ENCODE assay signal across 10 cellular contexts in genomic region chr2:74549685-74549971, GRCh38. TPM values are rescaled to one million over a fixed set of nuclear protein-coding genes. Genes with fewer than 3 reads are reported as not detected.
A peak's percentile ranks its signal among the peaks of the same experiment; 100 is the strongest.
DNase-seq lines count a peak whose midpoint lies in the region; ATAC-seq and TF ChIP-seq lines count a peak whose summit lies in the region.
"Had no signal": no experiment of that assay in that cellular context is flagged by ENCODE, and none has a peak within 500 bp of the region (broad histone marks: within the 10 kb centered on the region; RNA-seq: fewer than 3 reads in every experiment).

No MANE protein-coding gene starts in this region.

- H3K27me3 ChIP-seq in iPS-18a (ENCODE audit: control insufficient read depth, insufficient read depth, low read length) = peaks cover 49% of the 10 kb centered on the region

- no peaks in the 10 kb centered on the region for H3K36me3 ChIP-seq in iPS-18a (ENCODE audit: control insufficient read depth, low read depth, low read length)

- intact Hi-C loops in activated CD4-positive, alpha-beta T cell treated with anti-CD3 and anti-CD28 coated beads for 36 hours (cut with DNase I, micrococcal nuclease) = loop anchor here in 1 of 2 experiments (2.0 kb wide), 1 partner anchor 19 kb away; no protein-coding TSS in a partner anchor
- intact Hi-C loops in activated CD8-positive, alpha-beta T cell treated with anti-CD3 and anti-CD28 coated beads for 36 hours (cut with micrococcal nuclease) = no loop called here

- H3K4me3 Mint-ChIP-seq in activated CD4-positive, alpha-beta T cell treated with anti-CD3 and anti-CD28 coated beads for 36 hours = peak overlapping the region; percentile 57
- H3K4me3 Mint-ChIP-seq in activated CD8-positive, alpha-beta T cell treated with anti-CD3 and anti-CD28 coated beads for 36 hours = peak overlapping the region; percentile 66
- H3K4me3 Mint-ChIP-seq in stimulated activated naive CD8-positive, alpha-beta T cell treated with anti-CD3 and anti-CD28 coated beads, Interleukin-15, amount 100 ng/mL, for 72 hours = peak overlapping the region; percentile 74 to 79

- H3K4me1 ChIP-seq in iPS-18a (ENCODE audit: control insufficient read depth, low read depth, low read length) = peaks cover 15% of the 10 kb centered on the region

- H3K4me3 ChIP-seq in iPS-18a (ENCODE audit: low read length) = peak overlapping the region; percentile 80

- DNase-seq in activated CD4-positive, alpha-beta T cell treated with anti-CD3 and anti-CD28 coated beads for 36 hours = no peak
- no peak for DNase-seq in activated CD4-positive, alpha-beta T cell treated with anti-CD3 and anti-CD28 coated beads, Interleukin-2, amount 50 U/mL, for 1 hour
- DNase-seq in activated CD8-positive, alpha-beta T cell treated with anti-CD3 and anti-CD28 coated beads for 36 hours = no peak
- no peak for DNase-seq in stimulated activated naive CD8-positive, alpha-beta T cell treated with anti-CD3 and anti-CD28 coated beads, Interleukin-15, amount 100 ng/mL, for 72 hours
- DNase-seq in H4 (ENCODE audit: low spot score) = no peak
- DNase-seq: NCI-H226 had no signal

- CTCF ChIA-PET in activated CD4-positive, alpha-beta T cell treated with anti-CD3 and anti-CD28 coated beads for 36 hours (lab: Charles Lee) = interaction anchor here (0.6 kb wide), 1 partner anchor 67 kb away, joined by 3 read pairs; the partner anchor contains the start of gene CCDC142
- CTCF ChIA-PET in activated CD8-positive, alpha-beta T cell treated with anti-CD3 and anti-CD28 coated beads for 36 hours (lab: Charles Lee) = interaction anchor here (1.1 to 1.7 kb wide), 4 partner anchors 10 to 300 kb away, joined by 3 to 5 read pairs (median 4); no protein-coding TSS in a partner anchor

- no peak for ATAC-seq in activated CD4-positive, alpha-beta T cell treated with anti-CD3 and anti-CD28 coated beads for 36 hours
- ATAC-seq in activated CD8-positive, alpha-beta T cell treated with anti-CD3 and anti-CD28 coated beads for 36 hours = no peak
- ATAC-seq in stimulated activated naive CD8-positive, alpha-beta T cell treated with anti-CD3 and anti-CD28 coated beads, Interleukin-15, amount 100 ng/mL, for 72 hours = no peak
- ATAC-seq in GM21619 (IDR thresholded peaks at IDR 0.05; ENCODE audit: unreplicated experiment) = no peak
- no peak for ATAC-seq in GM18907 (IDR thresholded peaks at IDR 0.05; ENCODE audit: unreplicated experiment)

- no peaks in the 10 kb centered on the region for H3K9me3 Mint-ChIP-seq in activated CD4-positive, alpha-beta T cell treated with anti-CD3 and anti-CD28 coated beads for 36 hours (ENCODE audit: low read depth)
- H3K9me3 Mint-ChIP-seq in activated CD8-positive, alpha-beta T cell treated with anti-CD3 and anti-CD28 coated beads for 36 hours = no peaks in the 10 kb centered on the region
- no peaks in the 10 kb centered on the region for H3K9me3 Mint-ChIP-seq in stimulated activated naive CD8-positive, alpha-beta T cell treated with anti-CD3 and anti-CD28 coated beads, Interleukin-15, amount 100 ng/mL, for 72 hours

- POLR2A ChIA-PET in activated CD4-positive, alpha-beta T cell treated with anti-CD3 and anti-CD28 coated beads for 36 hours (lab: Charles Lee) = no interaction called here
- POLR2A ChIA-PET in activated CD8-positive, alpha-beta T cell treated with anti-CD3 and anti-CD28 coated beads for 36 hours (lab: Charles Lee) = interaction anchor here (0.9 kb wide), 1 partner anchor 17 kb away, joined by 5 read pairs; no protein-coding TSS in a partner anchor

- no peak overlapping the region for H3K27ac ChIP-seq in iPS-18a (ENCODE audit: low read length)
- H3K27ac ChIP-seq: BLaER1 treated with 17β-estradiol and CSF1 and Interleukin-3, amounts not matched to agents 10 nM and 100 nM had no signal

- no peak overlapping the region for H3K27ac Mint-ChIP-seq in activated CD4-positive, alpha-beta T cell treated with anti-CD3 and anti-CD28 coated beads for 36 hours
- no peak overlapping the region for H3K27ac Mint-ChIP-seq in activated CD8-positive, alpha-beta T cell treated with anti-CD3 and anti-CD28 coated beads for 36 hours
- no peak overlapping the region for H3K27ac Mint-ChIP-seq in stimulated activated naive CD8-positive, alpha-beta T cell treated with anti-CD3 and anti-CD28 coated beads, Interleukin-15, amount 100 ng/mL, for 72 hours

- H3K27me3 Mint-ChIP-seq in activated CD4-positive, alpha-beta T cell treated with anti-CD3 and anti-CD28 coated beads for 36 hours = peaks cover 30% of the 10 kb centered on the region
- peaks cover 52% of the 10 kb centered on the region for H3K27me3 Mint-ChIP-seq in activated CD8-positive, alpha-beta T cell treated with anti-CD3 and anti-CD28 coated beads for 36 hours
- peaks cover 74% of the 10 kb centered on the region for H3K27me3 Mint-ChIP-seq in stimulated activated naive CD8-positive, alpha-beta T cell treated with anti-CD3 and anti-CD28 coated beads, Interleukin-15, amount 100 ng/mL, for 72 hours

- H3K9ac ChIP-seq in iPS-18a (ENCODE audit: low read length) = peak overlapping the region; percentile 88
- H3K9ac ChIP-seq: BLaER1 treated with 17β-estradiol and CSF1 and Interleukin-3, amounts not matched to agents 10 nM and 100 nM had no signal

- peaks cover 8% of the 10 kb centered on the region for H3K4me1 Mint-ChIP-seq in activated CD4-positive, alpha-beta T cell treated with anti-CD3 and anti-CD28 coated beads for 36 hours
- H3K4me1 Mint-ChIP-seq in activated CD8-positive, alpha-beta T cell treated with anti-CD3 and anti-CD28 coated beads for 36 hours (ENCODE audit: low read depth) = peaks cover 7% of the 10 kb centered on the region
- peaks cover 22% of the 10 kb centered on the region for H3K4me1 Mint-ChIP-seq in stimulated activated naive CD8-positive, alpha-beta T cell treated with anti-CD3 and anti-CD28 coated beads, Interleukin-15, amount 100 ng/mL, for 72 hours

- H3K36me3 Mint-ChIP-seq in activated CD4-positive, alpha-beta T cell treated with anti-CD3 and anti-CD28 coated beads for 36 hours (ENCODE audit: low read depth) = no peaks in the 10 kb centered on the region
- no peaks in the 10 kb centered on the region for H3K36me3 Mint-ChIP-seq in activated CD8-positive, alpha-beta T cell treated with anti-CD3 and anti-CD28 coated beads for 36 hours (ENCODE audit: low read depth)

- H3K9me3 ChIP-seq in iPS-18a (ENCODE audit: control insufficient read depth, low read depth, low read length) = no peaks in the 10 kb centered on the region

- no peak for TF ChIP-seq CTCF in activated CD8-positive, alpha-beta T cell treated with anti-CD3 and anti-CD28 coated beads for 36 hours (IDR thresholded peaks at IDR 0.05)

RNA-seq across cellular contexts. Expression of gene LOXL3, which starts 4.1 kb away (rescaled TPM):
- total RNA-seq in activated CD4-positive, alpha-beta T cell treated with anti-CD3 and anti-CD28 coated beads for 36 hours = under 1 TPM; 0.86 to 0.96 TPM
- total RNA-seq in activated CD8-positive, alpha-beta T cell treated with anti-CD3 and anti-CD28 coated beads for 36 hours = under 1 TPM; 0.38 to 0.60 TPM
- total RNA-seq in H4 (2014; rRNA removed; shearing (Covaris generic)) = 2.0 and 2.4 TPM in 2 replicates

RNA-seq across cellular contexts. Expression of gene DOK1, which starts 4.9 kb away (rescaled TPM):
- 10 to 100 TPM; 17.2 to 17.9 TPM for total RNA-seq in activated CD4-positive, alpha-beta T cell treated with anti-CD3 and anti-CD28 coated beads for 36 hours
- 10 to 100 TPM; 15.0 to 16.6 TPM for total RNA-seq in activated CD8-positive, alpha-beta T cell treated with anti-CD3 and anti-CD28 coated beads for 36 hours
- 0.84 and 2.1 TPM in 2 replicates for total RNA-seq in H4 (2014; rRNA removed; shearing (Covaris generic))

RNA-seq across cellular contexts. Expression of gene HTRA2, which starts 19.9 kb away (rescaled TPM):
- 10 to 100 TPM; 43.5 to 47.7 TPM for total RNA-seq in activated CD4-positive, alpha-beta T cell treated with anti-CD3 and anti-CD28 coated beads for 36 hours
- 10 to 100 TPM; 42.0 to 45.0 TPM for total RNA-seq in activated CD8-positive, alpha-beta T cell treated with anti-CD3 and anti-CD28 coated beads for 36 hours
- total RNA-seq in H4 (2014; rRNA removed; shearing (Covaris generic)) = 40.5 and 49.5 TPM in 2 replicates

RNA-seq across cellular contexts. Expression of gene AUP1, which starts 20.1 kb away (rescaled TPM):
- 100 to 1,000 TPM in 1 of 2 experiments, 10 to 100 TPM in 1; 92.0 to 122 TPM for total RNA-seq in activated CD4-positive, alpha-beta T cell treated with anti-CD3 and anti-CD28 coated beads for 36 hours
- 10 to 100 TPM; 90.8 to 92.7 TPM for total RNA-seq in activated CD8-positive, alpha-beta T cell treated with anti-CD3 and anti-CD28 coated beads for 36 hours
- 95.4 and 102 TPM in 2 replicates for total RNA-seq in H4 (2014; rRNA removed; shearing (Covaris generic))

RNA-seq across cellular contexts. Expression of gene DQX1, which starts 23.6 kb away (rescaled TPM):
- under 1 TPM; 0.40 to 0.41 TPM for total RNA-seq in activated CD4-positive, alpha-beta T cell treated with anti-CD3 and anti-CD28 coated beads for 36 hours
- under 1 TPM; 0.50 to 0.96 TPM for total RNA-seq in activated CD8-positive, alpha-beta T cell treated with anti-CD3 and anti-CD28 coated beads for 36 hours
- not detected in 2 replicates for total RNA-seq in H4 (2014; rRNA removed; shearing (Covaris generic))
